Comparison of ENCODE assay signal across 8 cellular contexts in genomic region chr18:44887227-44887631, GRCh38.
DNase-seq lines count a peak whose midpoint lies in the region; ATAC-seq and TF ChIP-seq lines count a peak whose summit lies in the region.

No MANE protein-coding gene starts in this region.

- peak; percentile 70 for DNase-seq in AG10803 (ENCODE audit: low read depth)
- peak; percentile 24 for DNase-seq in activated CD8-positive, alpha-beta T cell treated with anti-CD3 and anti-CD28 coated beads, Interleukin-2, amount 10 ng/mL, durations not matched to agents 7 days and 5 days
- peak; percentile 55 for DNase-seq in kidney epithelial cell (ENCODE audit: low read depth)
- no peak for DNase-seq in type B pancreatic cell (ENCODE audit: extremely low spot score, unreplicated experiment)
- no peak for DNase-seq in NCI-H187 treated with DMSO at 0.1 percent for 48 hours (lab: John Stamatoyannopoulos, UW)
- DNase-seq in head of caudate nucleus, result no peak

- H3K4me3 Mint-ChIP-seq in activated CD8-positive, alpha-beta T cell treated with anti-CD3 and anti-CD28 coated beads, Interleukin-2, amount 10 ng/mL, durations not matched to agents 7 days and 5 days, result no peak overlapping the region
- no peak overlapping the region for H3K4me3 Mint-ChIP-seq in type B pancreatic cell

- H3K27me3 Mint-ChIP-seq in activated CD8-positive, alpha-beta T cell treated with anti-CD3 and anti-CD28 coated beads, Interleukin-2, amount 10 ng/mL, durations not matched to agents 7 days and 5 days (ENCODE audit: low read depth), result no peaks in the 10 kb centered on the region
- H3K27me3 Mint-ChIP-seq in type B pancreatic cell, result no peaks in the 10 kb centered on the region

- peaks cover 2% of the 10 kb centered on the region for H3K36me3 ChIP-seq in kidney epithelial cell (ENCODE audit: control insufficient read depth, insufficient read depth, low read length)

- H3K4me1 Mint-ChIP-seq in activated CD8-positive, alpha-beta T cell treated with anti-CD3 and anti-CD28 coated beads, Interleukin-2, amount 10 ng/mL, durations not matched to agents 7 days and 5 days (ENCODE audit: low read depth), result peaks cover 3% of the 10 kb centered on the region
- H3K4me1 Mint-ChIP-seq in type B pancreatic cell (ENCODE audit: unreplicated experiment), result peaks cover 26% of the 10 kb centered on the region

- no peaks in the 10 kb centered on the region for H3K27me3 ChIP-seq in kidney epithelial cell (ENCODE audit: control insufficient read depth, insufficient read depth, low read length)

- POLR2A ChIA-PET in activated CD8-positive, alpha-beta T cell treated with anti-CD3 and anti-CD28 coated beads, Interleukin-2, amount 10 ng/mL, durations not matched to agents 7 days and 5 days (lab: Charles Lee), result no interaction called here

- H3K9me3 Mint-ChIP-seq in activated CD8-positive, alpha-beta T cell treated with anti-CD3 and anti-CD28 coated beads, Interleukin-2, amount 10 ng/mL, durations not matched to agents 7 days and 5 days (ENCODE audit: insufficient read depth), result no peaks in the 10 kb centered on the region
- peaks cover 6% of the 10 kb centered on the region for H3K9me3 Mint-ChIP-seq in type B pancreatic cell

- intact Hi-C loops in head of caudate nucleus (cut with DNase I), result no loop called here

- H3K36me3 Mint-ChIP-seq in activated CD8-positive, alpha-beta T cell treated with anti-CD3 and anti-CD28 coated beads, Interleukin-2, amount 10 ng/mL, durations not matched to agents 7 days and 5 days (ENCODE audit: low read depth), result peaks cover 10% of the 10 kb centered on the region
- peaks cover 13% of the 10 kb centered on the region for H3K36me3 Mint-ChIP-seq in type B pancreatic cell

- ATAC-seq in GM19023 (IDR thresholded peaks at IDR 0.05; ENCODE audit: unreplicated experiment), result peak; percentile 86
- peak; percentile 79 for ATAC-seq in HG03159 (IDR thresholded peaks at IDR 0.05; ENCODE audit: unreplicated experiment)
- ATAC-seq in activated CD8-positive, alpha-beta T cell treated with anti-CD3 and anti-CD28 coated beads, Interleukin-2, amount 10 ng/mL, durations not matched to agents 7 days and 5 days, result peak; percentile 51

- CTCF ChIA-PET in activated CD8-positive, alpha-beta T cell treated with anti-CD3 and anti-CD28 coated beads, Interleukin-2, amount 10 ng/mL, durations not matched to agents 7 days and 5 days (lab: Charles Lee), result interaction anchor here (0.8 to 1.0 kb wide), 2 partner anchors 208 to 325 kb away, joined by 3 to 4 read pairs; no protein-coding TSS in a partner anchor

- H3K4me3 ChIP-seq in AG10803 (ENCODE audit: low read length) (no peak overlapping the region), kidney epithelial cell (ENCODE audit: low read depth, low read length) (no peak overlapping the region)

- no peak overlapping the region for H3K27ac Mint-ChIP-seq in activated CD8-positive, alpha-beta T cell treated with anti-CD3 and anti-CD28 coated beads, Interleukin-2, amount 10 ng/mL, durations not matched to agents 7 days and 5 days
- peak overlapping the region; percentile 61 for H3K27ac Mint-ChIP-seq in type B pancreatic cell

- TF ChIP-seq CTCF in AG10803 (conservative IDR thresholded peaks at IDR 0.05; ENCODE audit: low read length), result no peak
- TF ChIP-seq CTCF in kidney epithelial cell (IDR thresholded peaks at IDR 0.05; ENCODE audit: insufficient read depth, low read length, poor library complexity, severe bottlenecking), result no peak
- TF ChIP-seq CTCF in type B pancreatic cell (conservative IDR thresholded peaks at IDR 0.05), result no peak

Comparison
In these comparisons a context has a peak if more than half of its experiments do, and no peak if none do; other contexts are left out.
1. DNase-seq: peak in AG10803 (single experiment), activated CD8-positive, alpha-beta T cell treated with anti-CD3 and anti-CD28 coated beads, Interleukin-2, amount 10 ng/mL, durations not matched to agents 7 days and 5 days (single experiment) and kidney epithelial cell (single experiment); none in type B pancreatic cell (single experiment), NCI-H187 treated with DMSO at 0.1 percent for 48 hours (single experiment) and head of caudate nucleus (0 of 42).
2. Peak in every context shown above with its lines, with median percentiles within 50 percentile points of each other: ATAC-seq.